In genomic region chr17:35052240-35052608, GRCh38 we compare ENCODE assay signal across 9 cellular contexts. TPM values are rescaled to one million over a fixed set of nuclear protein-coding genes. Genes with fewer than 3 reads are reported as not detected.
DNase-seq lines count a peak whose midpoint lies in the region; ATAC-seq and TF ChIP-seq lines count a peak whose summit lies in the region.
"Had no signal": no experiment of that assay in that cellular context is flagged by ENCODE, and none has a peak within 500 bp of the region (broad histone marks: within the 10 kb centered on the region; RNA-seq: fewer than 3 reads in every experiment).

No MANE protein-coding gene starts in this region.

- H3K27ac Mint-ChIP-seq in activated naive CD8-positive, alpha-beta T cell: peak overlapping the region; percentile 89

- H3K27me3 Mint-ChIP-seq in activated naive CD8-positive, alpha-beta T cell: no peaks in the 10 kb centered on the region

- H3K4me3 Mint-ChIP-seq in activated naive CD8-positive, alpha-beta T cell: peak overlapping the region; percentile 57

- H3K36me3 Mint-ChIP-seq in activated naive CD8-positive, alpha-beta T cell: peaks cover 13% of the 10 kb centered on the region

- H3K9me3 ChIP-seq in heart right ventricle (no peaks in the 10 kb centered on the region), muscle layer of duodenum (ENCODE audit: control insufficient read depth in 1 of 2, low read length in 2 of 2) (no peaks in the 10 kb centered on the region)

- H3K4me1 Mint-ChIP-seq in activated naive CD8-positive, alpha-beta T cell (ENCODE audit: low read depth): peaks cover 70% of the 10 kb centered on the region

- intact Hi-C loops in heart right ventricle (cut with DNase I) (no loop called here), left cardiac atrium (cut with DNase I) (no loop called here)

- peaks cover 3% of the 10 kb centered on the region for H3K9me3 Mint-ChIP-seq in activated naive CD8-positive, alpha-beta T cell (ENCODE audit: low read depth)

- H3K36me3 ChIP-seq in heart right ventricle (no peaks in the 10 kb centered on the region), muscle layer of duodenum (ENCODE audit: control insufficient read depth in 1 of 2, insufficient read depth in 2 of 2, low read length in 2 of 2) (no peaks in the 10 kb centered on the region)

- no peak for TF ChIP-seq CTCF in heart right ventricle (IDR thresholded peaks at IDR 0.05)

- H3K27ac ChIP-seq in heart right ventricle (peak overlapping the region in 6 of 10 donors; percentile 13 to 88 (median 46)), muscle layer of duodenum (ENCODE audit: low read length) (peak overlapping the region; percentile 71)

- H3K4me3 ChIP-seq in heart right ventricle (no peak overlapping the region), muscle layer of duodenum (ENCODE audit: low read depth in 1 of 2, low read length in 2 of 2) (peak overlapping the region in 1 of 2 donors; percentile 3)

- no peaks in the 10 kb centered on the region for H3K27me3 ChIP-seq in heart right ventricle
- no peaks in the 10 kb centered on the region for H3K27me3 ChIP-seq in muscle layer of duodenum (ENCODE audit: low read depth, low read length)

- ATAC-seq in heart right ventricle (no peak), left cardiac atrium (no peak), HG03460 (IDR thresholded peaks at IDR 0.05; ENCODE audit: unreplicated experiment) (no peak)

- H3K4me1 ChIP-seq in heart right ventricle (peaks cover 0 to 53% (median 28%) of the 10 kb centered on the region in 9 donors), muscle layer of duodenum (ENCODE audit: control insufficient read depth in 1 of 2, insufficient read depth in 2 of 2, low read length in 2 of 2) (peaks cover 12 to 18% of the 10 kb centered on the region in 2 donors)

- DNase-seq in heart right ventricle (no peak), left cardiac atrium (no peak), iPS-NIHi11 (ENCODE audit: low spot score) (no peak), NCI-H1092 treated with DMSO at 0.1 percent for 48 hours (lab: John Stamatoyannopoulos, UW) (no peak), DMS53 (lab: John Stamatoyannopoulos, UW) (no peak)
- DNase-seq: NCI-H2029 treated with DMSO at 0.1 percent for 48 hours had no signal

RNA-seq across cellular contexts. Expression of gene RFFL, which starts 11.3 kb away (rescaled TPM):
- 10 to 100 TPM in 9 of 10 donors, 1 to 10 TPM in 1; 9.2 to 19.3 (median 13.9) TPM for total RNA-seq in heart right ventricle
- 1 to 10 TPM; 2.3 to 4.6 TPM for polyA plus RNA-seq in heart right ventricle
- 10 to 100 TPM; 14.5 to 19.0 TPM for total RNA-seq in left cardiac atrium
